In genomic region chr7:140358024-140358770, GRCh38 we compare ENCODE assay signal across 13 cellular contexts. TPM values are rescaled to one million over a fixed set of nuclear protein-coding genes. Genes with fewer than 3 reads are reported as not detected.
DNase-seq lines count a peak whose midpoint lies in the region; ATAC-seq lines count a peak whose summit lies in the region.
"Had no signal": no experiment of that assay in that cellular context is flagged by ENCODE, and none has a peak within 500 bp of the region (broad histone marks: within the 10 kb centered on the region; RNA-seq: fewer than 3 reads in every experiment).

No MANE protein-coding gene starts in this region.

- H3K4me3 ChIP-seq in CD4-positive, alpha-beta memory T cell (ENCODE audit: low read length in 2 of 2): peak overlapping the region in 1 of 2 donors; percentile 9
- H3K4me3 ChIP-seq: gastrocnemius medialis had no signal

- CTCF ChIA-PET in CD4-positive, alpha-beta memory T cell (lab: Charles Lee; ENCODE audit: partially characterized antibody): no interaction called here

- peaks cover 23% of the 10 kb centered on the region for H3K4me1 ChIP-seq in CD4-positive, alpha-beta memory T cell (ENCODE audit: insufficient read depth, low read length)
- H3K4me1 ChIP-seq: gastrocnemius medialis had no signal

- peak overlapping the region; percentile 85 to 96 (median 90) for H3K4me3 Mint-ChIP-seq in CD4-positive, alpha-beta memory T cell
- H3K4me3 Mint-ChIP-seq in activated T-cell treated with anti-CD3 and anti-CD28 coated beads, Interleukin-2, amount 50 U/mL, for 72 hours: peak overlapping the region; percentile 80 to 84
- peak overlapping the region in 8 of 10 donors; percentile 27 to 91 (median 64) for H3K4me3 Mint-ChIP-seq in naive thymus-derived CD8-positive, alpha-beta T cell

- H3K36me3 Mint-ChIP-seq in CD4-positive, alpha-beta memory T cell: peaks cover 19 to 20% of the 10 kb centered on the region in 2 donors
- peaks cover 11 to 48% of the 10 kb centered on the region in 2 donors for H3K36me3 Mint-ChIP-seq in activated T-cell treated with anti-CD3 and anti-CD28 coated beads, Interleukin-2, amount 50 U/mL, for 72 hours (ENCODE audit: insufficient read depth in 2 of 2)
- peaks cover 5 to 68% (median 14%) of the 10 kb centered on the region in 3 donors for H3K36me3 Mint-ChIP-seq in naive thymus-derived CD8-positive, alpha-beta T cell

- H3K27ac ChIP-seq in CD4-positive, alpha-beta memory T cell (ENCODE audit: low read depth, low read length): peak overlapping the region; percentile 42
- H3K27ac ChIP-seq: gastrocnemius medialis had no signal

- DNase-seq in CD4-positive, alpha-beta memory T cell: peak in 1 of 5 donors; percentile 16
- no peak for DNase-seq in activated T-cell treated with anti-CD3 and anti-CD28 coated beads, Interleukin-2, amount 50 U/mL, for 72 hours
- DNase-seq in naive thymus-derived CD8-positive, alpha-beta T cell: no peak
- no peak for DNase-seq in middle frontal gyrus (ENCODE audit: extremely low spot score, low spot score)
- no peak for DNase-seq in left lobe of liver (ENCODE audit: low spot score)
- no peak for DNase-seq in HPDE6-E6E7 (ENCODE audit: extremely low spot score)
- DNase-seq: gastrocnemius medialis, islet precursor cell, NCI-H2227 treated with DMSO at 0.1 percent for 48 hours, OCI-M1 had no signal

- peaks cover 20 to 29% (median 24%) of the 10 kb centered on the region in 4 donors for H3K4me1 Mint-ChIP-seq in CD4-positive, alpha-beta memory T cell
- peaks cover 32% of the 10 kb centered on the region for H3K4me1 Mint-ChIP-seq in activated T-cell treated with anti-CD3 and anti-CD28 coated beads, Interleukin-2, amount 50 U/mL, for 72 hours (ENCODE audit: low read depth)
- H3K4me1 Mint-ChIP-seq in naive thymus-derived CD8-positive, alpha-beta T cell: peaks cover 9 to 25% (median 21%) of the 10 kb centered on the region in 4 donors

- H3K9me3 ChIP-seq in CD4-positive, alpha-beta memory T cell (ENCODE audit: control insufficient read depth in 1 of 2, low read length in 2 of 2): no peaks in the 10 kb centered on the region
- H3K9me3 ChIP-seq: gastrocnemius medialis had no signal

- POLR2A ChIA-PET in CD4-positive, alpha-beta memory T cell (lab: Charles Lee; ENCODE audit: partially characterized antibody): interaction anchor here (1.5 kb wide), 1 partner anchor 18 kb away, joined by 6 read pairs; no protein-coding TSS in a partner anchor
- POLR2A ChIA-PET in naive thymus-derived CD8-positive, alpha-beta T cell (lab: Charles Lee): interaction anchor here (0.7 kb wide), 1 partner anchor 60 kb away, joined by 3 read pairs; no protein-coding TSS in a partner anchor

- H3K27ac Mint-ChIP-seq in CD4-positive, alpha-beta memory T cell: peak overlapping the region; percentile 59 to 94 (median 86)
- H3K27ac Mint-ChIP-seq in activated T-cell treated with anti-CD3 and anti-CD28 coated beads, Interleukin-2, amount 50 U/mL, for 72 hours: peak overlapping the region; percentile 99
- H3K27ac Mint-ChIP-seq in naive thymus-derived CD8-positive, alpha-beta T cell: peak overlapping the region in 7 of 10 donors; percentile 42 to 93 (median 75)

- peaks cover 5% of the 10 kb centered on the region for H3K36me3 ChIP-seq in CD4-positive, alpha-beta memory T cell (ENCODE audit: insufficient read depth, low read length)

- H3K9me3 Mint-ChIP-seq in CD4-positive, alpha-beta memory T cell: no peaks in the 10 kb centered on the region
- H3K9me3 Mint-ChIP-seq in activated T-cell treated with anti-CD3 and anti-CD28 coated beads, Interleukin-2, amount 50 U/mL, for 72 hours: peaks cover 0 to 2% of the 10 kb centered on the region in 2 donors
- H3K9me3 Mint-ChIP-seq in naive thymus-derived CD8-positive, alpha-beta T cell: no peaks in the 10 kb centered on the region

- no peaks in the 10 kb centered on the region for H3K27me3 ChIP-seq in CD4-positive, alpha-beta memory T cell (ENCODE audit: insufficient read depth, low read length)
- H3K27me3 ChIP-seq: gastrocnemius medialis had no signal

- ATAC-seq in GM21423 (IDR thresholded peaks at IDR 0.05; ENCODE audit: unreplicated experiment) (peak; percentile 21), left lobe of liver (no peak)
- ATAC-seq in activated T-cell treated with anti-CD3 and anti-CD28 coated beads, Interleukin-2, amount 50 U/mL, for 72 hours (replicated peaks in 1 of 2): peak; percentile 60 to 71
- no peak for ATAC-seq in naive thymus-derived CD8-positive, alpha-beta T cell
- ATAC-seq: gastrocnemius medialis had no signal

- intact Hi-C loops in CD4-positive, alpha-beta memory T cell (cut with micrococcal nuclease): loop anchor here (2.0 to 10.0 kb wide), 3 partner anchors 41 to 135 kb away; partner anchors contain the start of gene SLC37A3

- H3K27me3 Mint-ChIP-seq in CD4-positive, alpha-beta memory T cell: no peaks in the 10 kb centered on the region
- no peaks in the 10 kb centered on the region for H3K27me3 Mint-ChIP-seq in activated T-cell treated with anti-CD3 and anti-CD28 coated beads, Interleukin-2, amount 50 U/mL, for 72 hours (ENCODE audit: low read depth)
- no peaks in the 10 kb centered on the region for H3K27me3 Mint-ChIP-seq in naive thymus-derived CD8-positive, alpha-beta T cell

RNA-seq across cellular contexts. Expression of gene SLC37A3, which starts 40.1 kb away (rescaled TPM):
- 10 to 100 TPM; 32.5 to 42.5 TPM for total RNA-seq in CD4-positive, alpha-beta memory T cell
- polyA plus RNA-seq in CD4-positive, alpha-beta memory T cell: 10 to 100 TPM; 15.0 to 24.0 TPM
- 10 to 100 TPM; 54.0 to 77.7 TPM for total RNA-seq in activated T-cell treated with anti-CD3 and anti-CD28 coated beads, Interleukin-2, amount 50 U/mL, for 72 hours
- total RNA-seq in naive thymus-derived CD8-positive, alpha-beta T cell: 10 to 100 TPM; 32.7 to 38.3 TPM
- 1 to 10 TPM; 7.3 to 9.6 (median 8.6) TPM for polyA plus RNA-seq in naive thymus-derived CD8-positive, alpha-beta T cell
- 8.0 TPM for total RNA-seq in left lobe of liver

RNA-seq across cellular contexts. Expression of gene RAB19, which starts 45.7 kb away (rescaled TPM):
- 1 to 10 TPM; 2.5 to 3.2 TPM for total RNA-seq in CD4-positive, alpha-beta memory T cell
- polyA plus RNA-seq in CD4-positive, alpha-beta memory T cell: 1 to 10 TPM; 1.6 to 2.1 TPM
- 10 to 100 TPM; 13.7 to 17.5 TPM for total RNA-seq in activated T-cell treated with anti-CD3 and anti-CD28 coated beads, Interleukin-2, amount 50 U/mL, for 72 hours
- 1 to 10 TPM; 5.4 to 6.5 TPM for total RNA-seq in naive thymus-derived CD8-positive, alpha-beta T cell
- polyA plus RNA-seq in naive thymus-derived CD8-positive, alpha-beta T cell: 1 to 10 TPM; 5.2 to 7.0 (median 6.6) TPM
- not detected for total RNA-seq in left lobe of liver
- total RNA-seq: gastrocnemius medialis, M059J, myocyte had no signal

Comparison
In these comparisons a context has a peak if more than half of its experiments do, and no peak if none do; other contexts are left out.
1. ATAC-seq: peak in GM21423 (single experiment) and activated T-cell treated with anti-CD3 and anti-CD28 coated beads, Interleukin-2, amount 50 U/mL, for 72 hours (2 of 2); none in naive thymus-derived CD8-positive, alpha-beta T cell (0 of 2) and left lobe of liver (single experiment).
2. Peak in every context shown above with its lines, with median percentiles within 50 percentile points of each other: H3K27ac Mint-ChIP-seq and H3K4me3 Mint-ChIP-seq.